In genomic region chr3:189630667-189631372, GRCh38 we compare ENCODE assay signal across 9 cellular contexts. TPM values are rescaled to one million over a fixed set of nuclear protein-coding genes. Genes with fewer than 3 reads are reported as not detected.
DNase-seq lines count a peak whose midpoint lies in the region; ATAC-seq and TF ChIP-seq lines count a peak whose summit lies in the region.
"Had no signal": no experiment of that assay in that cellular context is flagged by ENCODE, and none has a peak within 500 bp of the region (broad histone marks: within the 10 kb centered on the region; RNA-seq: fewer than 3 reads in every experiment).

No MANE protein-coding gene starts in this region.

- no peaks in the 10 kb centered on the region for H3K36me3 ChIP-seq in skeletal muscle tissue (ENCODE audit: control insufficient read depth in 3 of 3, insufficient read depth in 3 of 3, low read length in 3 of 3)
- H3K36me3 ChIP-seq in Caco-2 (ENCODE audit: control insufficient read depth, insufficient read depth, low read length) = no peaks in the 10 kb centered on the region

- intact Hi-C loops in activated CD8-positive, alpha-beta T cell treated with anti-CD3 and anti-CD28 coated beads for 36 hours (cut with micrococcal nuclease) = no loop called here
- intact Hi-C loops in activated B cell treated with CpG ODN at 0.5 μM for 24 hours (cut with micrococcal nuclease) (no loop called here), Caco-2 (cut with micrococcal nuclease; ENCODE audit: unreplicated experiment) (no loop called here)

- H3K9me3 ChIP-seq in skeletal muscle tissue (ENCODE audit: control insufficient read depth in 3 of 3, low read length in 3 of 3) = no peaks in the 10 kb centered on the region
- H3K9me3 ChIP-seq in Caco-2 = no peaks in the 10 kb centered on the region

- H3K4me3 ChIP-seq in skeletal muscle tissue (ENCODE audit: low read length in 3 of 3) (peak overlapping the region; percentile 74 to 76 (median 75)), Caco-2 (ENCODE audit: low read depth, low read length) (no peak overlapping the region)

- BruUV-seq in Caco-2 (replicated peaks; lab: Mats Ljungman, UMichigan) = no TSS peak

- H3K9ac ChIP-seq in skeletal muscle tissue (ENCODE audit: low read depth in 1 of 3, low read length in 3 of 3) = peak overlapping the region; percentile 78 to 82 (median 80)

- peak overlapping the region; percentile 80 for H3K27ac ChIP-seq in skeletal muscle tissue (ENCODE audit: low read depth, low read length)

- H3K27me3 Mint-ChIP-seq in activated CD8-positive, alpha-beta T cell treated with anti-CD3 and anti-CD28 coated beads for 36 hours = no peaks in the 10 kb centered on the region
- H3K27me3 Mint-ChIP-seq in activated CD8-positive, alpha-beta T cell treated with anti-CD3 and anti-CD28 coated beads, Interleukin-2, amount 10 ng/mL, durations not matched to agents 7 days and 5 days (ENCODE audit: low read depth) = no peaks in the 10 kb centered on the region
- H3K27me3 Mint-ChIP-seq in activated B cell treated with CpG ODN at 0.5 μM for 24 hours = no peaks in the 10 kb centered on the region
- peaks cover 5% of the 10 kb centered on the region for H3K27me3 Mint-ChIP-seq in Caco-2 (ENCODE audit: insufficient read depth, unreplicated experiment)

- no peak for ATAC-seq in activated CD8-positive, alpha-beta T cell treated with anti-CD3 and anti-CD28 coated beads for 36 hours
- no peak for ATAC-seq in activated CD8-positive, alpha-beta T cell treated with anti-CD3 and anti-CD28 coated beads, Interleukin-2, amount 10 ng/mL, durations not matched to agents 7 days and 5 days
- ATAC-seq in HG03095 (IDR thresholded peaks at IDR 0.05; ENCODE audit: unreplicated experiment) (peak; percentile 49), activated B cell treated with CpG ODN at 0.5 μM for 24 hours (ENCODE audit: low read depth) (peak; percentile 47)

- POLR2A ChIA-PET in activated CD8-positive, alpha-beta T cell treated with anti-CD3 and anti-CD28 coated beads for 36 hours (lab: Charles Lee) = no interaction called here
- POLR2A ChIA-PET in activated CD8-positive, alpha-beta T cell treated with anti-CD3 and anti-CD28 coated beads, Interleukin-2, amount 10 ng/mL, durations not matched to agents 7 days and 5 days (lab: Charles Lee) = no interaction called here
- POLR2A ChIA-PET in activated B cell treated with CpG ODN at 0.5 μM for 24 hours (lab: Charles Lee) (interaction anchor here (0.7 kb wide), 1 partner anchor 74 kb away, joined by 5 read pairs; no protein-coding TSS in a partner anchor), Caco-2 (lab: Charles Lee) (no interaction called here)

- CTCF ChIA-PET in activated CD8-positive, alpha-beta T cell treated with anti-CD3 and anti-CD28 coated beads for 36 hours (lab: Charles Lee) = no interaction called here
- CTCF ChIA-PET in activated CD8-positive, alpha-beta T cell treated with anti-CD3 and anti-CD28 coated beads, Interleukin-2, amount 10 ng/mL, durations not matched to agents 7 days and 5 days (lab: Charles Lee) = interaction anchor here (1.9 kb wide), 1 partner anchor 358 kb away, joined by 7 read pairs; no protein-coding TSS in a partner anchor
- CTCF ChIA-PET in activated B cell treated with CpG ODN at 0.5 μM for 24 hours (lab: Charles Lee) (no interaction called here), Caco-2 (lab: Charles Lee) (no interaction called here)

- TF ChIP-seq CTCF in activated CD8-positive, alpha-beta T cell treated with anti-CD3 and anti-CD28 coated beads for 36 hours (IDR thresholded peaks at IDR 0.05) = no peak
- TF ChIP-seq CTCF in activated B cell treated with CpG ODN at 0.5 μM for 24 hours (IDR thresholded peaks at IDR 0.05) (no peak), Caco-2 (IDR thresholded peaks at IDR 0.05; ENCODE audit: insufficient read depth in 1 of 2, low read depth in 1 of 2, low read length in 1 of 2, severe bottlenecking in 1 of 2, unreplicated experiment in 1 of 2) (no peak)

- H3K4me1 ChIP-seq in skeletal muscle tissue (ENCODE audit: control insufficient read depth in 3 of 3, insufficient read depth in 3 of 3, low read length in 3 of 3) (peaks cover 13 to 27% (median 21%) of the 10 kb centered on the region in 3 donors), Caco-2 (no peaks in the 10 kb centered on the region)

- no peaks in the 10 kb centered on the region for H3K36me3 Mint-ChIP-seq in activated CD8-positive, alpha-beta T cell treated with anti-CD3 and anti-CD28 coated beads for 36 hours (ENCODE audit: low read depth)
- no peaks in the 10 kb centered on the region for H3K36me3 Mint-ChIP-seq in activated CD8-positive, alpha-beta T cell treated with anti-CD3 and anti-CD28 coated beads, Interleukin-2, amount 10 ng/mL, durations not matched to agents 7 days and 5 days (ENCODE audit: low read depth)
- H3K36me3 Mint-ChIP-seq in activated B cell treated with CpG ODN at 0.5 μM for 24 hours (ENCODE audit: low read depth) = no peaks in the 10 kb centered on the region
- H3K36me3 Mint-ChIP-seq in Caco-2 (ENCODE audit: insufficient read depth, unreplicated experiment) = no peaks in the 10 kb centered on the region

- H3K27me3 ChIP-seq in skeletal muscle tissue (ENCODE audit: control insufficient read depth in 3 of 3, insufficient read depth in 3 of 3, low read length in 3 of 3) = no peaks in the 10 kb centered on the region
- H3K27me3 ChIP-seq in Caco-2 (replicated peaks; ENCODE audit: control insufficient read depth, insufficient read depth, low read length) = no peaks in the 10 kb centered on the region

- no peak overlapping the region for H3K4me3 Mint-ChIP-seq in activated CD8-positive, alpha-beta T cell treated with anti-CD3 and anti-CD28 coated beads for 36 hours
- no peak overlapping the region for H3K4me3 Mint-ChIP-seq in activated CD8-positive, alpha-beta T cell treated with anti-CD3 and anti-CD28 coated beads, Interleukin-2, amount 10 ng/mL, durations not matched to agents 7 days and 5 days
- H3K4me3 Mint-ChIP-seq in activated B cell treated with CpG ODN at 0.5 μM for 24 hours = peak overlapping the region; percentile 68
- no peak overlapping the region for H3K4me3 Mint-ChIP-seq in Caco-2 (ENCODE audit: unreplicated experiment)

- peak; percentile 22 for DNase-seq in activated CD8-positive, alpha-beta T cell treated with anti-CD3 and anti-CD28 coated beads for 36 hours
- DNase-seq in activated CD8-positive, alpha-beta T cell treated with anti-CD3 and anti-CD28 coated beads, Interleukin-2, amount 10 ng/mL, durations not matched to agents 7 days and 5 days = no peak
- DNase-seq in activated B cell treated with CpG ODN at 0.5 μM for 24 hours (no peak), NCI-H128 (lab: John Stamatoyannopoulos, UW; ENCODE audit: unreplicated experiment) (no peak), Caco-2 (no peak), GM19238 (ENCODE audit: insufficient read length, low spot score) (no peak)
- DNase-seq: NCI-H2171 had no signal

- peaks cover 17% of the 10 kb centered on the region for H3K4me1 Mint-ChIP-seq in activated CD8-positive, alpha-beta T cell treated with anti-CD3 and anti-CD28 coated beads for 36 hours (ENCODE audit: low read depth)
- peaks cover 9% of the 10 kb centered on the region for H3K4me1 Mint-ChIP-seq in activated CD8-positive, alpha-beta T cell treated with anti-CD3 and anti-CD28 coated beads, Interleukin-2, amount 10 ng/mL, durations not matched to agents 7 days and 5 days (ENCODE audit: low read depth)
- peaks cover 16% of the 10 kb centered on the region for H3K4me1 Mint-ChIP-seq in activated B cell treated with CpG ODN at 0.5 μM for 24 hours
- no peaks in the 10 kb centered on the region for H3K4me1 Mint-ChIP-seq in Caco-2 (ENCODE audit: low read depth, unreplicated experiment)

- no peak overlapping the region for H3K27ac Mint-ChIP-seq in activated CD8-positive, alpha-beta T cell treated with anti-CD3 and anti-CD28 coated beads for 36 hours
- no peak overlapping the region for H3K27ac Mint-ChIP-seq in activated CD8-positive, alpha-beta T cell treated with anti-CD3 and anti-CD28 coated beads, Interleukin-2, amount 10 ng/mL, durations not matched to agents 7 days and 5 days
- peak overlapping the region; percentile 32 for H3K27ac Mint-ChIP-seq in activated B cell treated with CpG ODN at 0.5 μM for 24 hours
- no peak overlapping the region for H3K27ac Mint-ChIP-seq in Caco-2 (ENCODE audit: unreplicated experiment)

- H3K9me3 Mint-ChIP-seq in activated CD8-positive, alpha-beta T cell treated with anti-CD3 and anti-CD28 coated beads for 36 hours = no peaks in the 10 kb centered on the region
- no peaks in the 10 kb centered on the region for H3K9me3 Mint-ChIP-seq in activated CD8-positive, alpha-beta T cell treated with anti-CD3 and anti-CD28 coated beads, Interleukin-2, amount 10 ng/mL, durations not matched to agents 7 days and 5 days (ENCODE audit: insufficient read depth)
- H3K9me3 Mint-ChIP-seq in activated B cell treated with CpG ODN at 0.5 μM for 24 hours (peaks cover 2% of the 10 kb centered on the region), Caco-2 (ENCODE audit: unreplicated experiment) (no peaks in the 10 kb centered on the region)

RNA-seq across cellular contexts. Expression of gene TP63, which starts 0.4 kb away (rescaled TPM):
- total RNA-seq in activated CD8-positive, alpha-beta T cell treated with anti-CD3 and anti-CD28 coated beads for 36 hours = under 1 TPM; 0.07 to 0.23 TPM
- not detected for total RNA-seq in activated CD8-positive, alpha-beta T cell treated with anti-CD3 and anti-CD28 coated beads, Interleukin-2, amount 10 ng/mL, durations not matched to agents 7 days and 5 days
- total RNA-seq in activated B cell treated with CpG ODN at 0.5 μM for 24 hours (3.9 and 4.6 TPM in 2 replicates), skeletal muscle tissue (7.8 TPM), Caco-2 (2022) (0.77 and 1.2 TPM in 2 replicates)

Comparison
In these comparisons a context has a peak if more than half of its experiments do, and no peak if none do; other contexts are left out.
1. ATAC-seq: peak in HG03095 (single experiment) and activated B cell treated with CpG ODN at 0.5 μM for 24 hours (single experiment); none in activated CD8-positive, alpha-beta T cell treated with anti-CD3 and anti-CD28 coated beads for 36 hours (single experiment) and activated CD8-positive, alpha-beta T cell treated with anti-CD3 and anti-CD28 coated beads, Interleukin-2, amount 10 ng/mL, durations not matched to agents 7 days and 5 days (single experiment).